Comparison of ENCODE assay signal across 21 cellular contexts in genomic region chr15:78684645-78685044, GRCh38. TPM values are rescaled to one million over a fixed set of nuclear protein-coding genes. Genes with fewer than 3 reads are reported as not detected.
DNase-seq lines count a peak whose midpoint lies in the region; ATAC-seq and TF ChIP-seq lines count a peak whose summit lies in the region.
"Had no signal": no experiment of that assay in that cellular context is flagged by ENCODE, and none has a peak within 500 bp of the region (broad histone marks: within the 10 kb centered on the region; RNA-seq: fewer than 3 reads in every experiment).

No MANE protein-coding gene starts in this region.

- no peaks in the 10 kb centered on the region for H3K27me3 ChIP-seq in ovary
- H3K27me3 ChIP-seq: tibial nerve had no signal

- no peaks in the 10 kb centered on the region for H3K9me3 ChIP-seq in ovary
- H3K9me3 ChIP-seq: tibial nerve had no signal

- no peak overlapping the region for H3K27ac ChIP-seq in ovary
- H3K27ac ChIP-seq: dorsolateral prefrontal cortex, epithelial cell of prostate, tibial nerve had no signal

- no peak for ATAC-seq in sciatic nerve
- ATAC-seq: HCT116; right cardiac atrium; stimulated activated memory B cell treated with anti-CD40 and anti-IgM and Interleukin-4, amounts not matched to agents 10 μg/mL and 1 μg/mL and 100 μg/mL, for 72 hours had no signal

- TF ChIP-seq CTCF in ovary (IDR thresholded peaks at IDR 0.05) = no peak

- H3K36me3 ChIP-seq in ovary = no peaks in the 10 kb centered on the region
- H3K36me3 ChIP-seq: tibial nerve had no signal

- no peaks in the 10 kb centered on the region for H3K4me1 ChIP-seq in ovary (ENCODE audit: insufficient read depth)

- no peak for TF ChIP-seq EP300 in ovary (IDR thresholded peaks at IDR 0.05)

- no peak overlapping the region for H3K4me3 ChIP-seq in ovary
- H3K4me3 ChIP-seq: dorsolateral prefrontal cortex, tibial nerve had no signal

- TF ChIP-seq POLR2A in ovary (IDR thresholded peaks at IDR 0.05) = no peak

- DNase-seq in NCI-H748 (lab: John Stamatoyannopoulos, UW; ENCODE audit: unreplicated experiment) = peak; percentile 0
- DNase-seq in NCI-H748 treated with DMSO at 0.1 percent for 48 hours (lab: John Stamatoyannopoulos, UW) = no peak
- peak; percentile 27 for DNase-seq in NCI-H1105 treated with DMSO at 0.1 percent for 48 hours (lab: John Stamatoyannopoulos, UW)
- DNase-seq in activated CD8-positive, alpha-beta memory T cell treated with anti-CD3 and anti-CD28 coated beads, Interleukin-2, amount 50 U/mL, for 48 hours = peak; percentile 17
- peak; percentile 9 for DNase-seq in sciatic nerve (ENCODE audit: low spot score)
- DNase-seq in SW 1271 (lab: John Stamatoyannopoulos, UW) = no peak
- no peak for DNase-seq in ovary
- DNase-seq in D341Med (ENCODE audit: low spot score) = no peak
- DNase-seq: activated effector memory CD4-positive, alpha-beta T cell treated with Interleukin-2 at 50 U/mL for 16 hours; CD4-positive, alpha-beta T cell; dorsolateral prefrontal cortex; NCI-H1417 treated with DMSO at 0.1 percent for 48 hours; NCI-H526 treated with DMSO at 0.1 percent for 48 hours; right cardiac atrium; T1000 had no signal

- intact Hi-C loops in sciatic nerve (cut with DNase I) (no loop called here), ovary (cut with DNase I) (no loop called here)

- 84 to 93% (median 89%) methylated on average over 2 of the region's 2 CpGs for whole genome bisulfite sequencing in ovary, 3 donors

RNA-seq across cellular contexts. Expression of gene CHRNB4, which starts 43.6 kb away (rescaled TPM):
- total RNA-seq in sciatic nerve (not detected), ovary (under 1 TPM in 2 of 7 donors, not detected in 5; 0.12 to 0.15 TPM)
- polyA plus RNA-seq in ovary = 1 to 10 TPM in 1 of 2 donors, under 1 TPM in 1; 0.35 to 1.0 TPM
- total RNA-seq: CD4-positive, alpha-beta T cell; liver; omental fat pad; right cardiac atrium; tibial nerve had no signal
- polyA plus RNA-seq: liver, right cardiac atrium had no signal

Comparison
In these comparisons a context has a peak if more than half of its experiments do, and no peak if none do; other contexts are left out.
1. DNase-seq: peak in NCI-H748 (single experiment), NCI-H1105 treated with DMSO at 0.1 percent for 48 hours (single experiment), activated CD8-positive, alpha-beta memory T cell treated with anti-CD3 and anti-CD28 coated beads, Interleukin-2, amount 50 U/mL, for 48 hours (single experiment) and sciatic nerve (single experiment); none in NCI-H748 treated with DMSO at 0.1 percent for 48 hours (single experiment), SW 1271 (0 of 2), ovary (0 of 5) and D341Med (single experiment).